13 cellular contexts compared by ENCODE assay signal in genomic region chr7:40299097-40299496, GRCh38.
A peak's percentile ranks its signal among the peaks of the same experiment; 100 is the strongest.
DNase-seq lines count a peak whose midpoint lies in the region; ATAC-seq, FAIRE-seq and TF ChIP-seq lines count a peak whose summit lies in the region.
"Had no signal": no experiment of that assay in that cellular context is flagged by ENCODE, and none has a peak within 500 bp of the region (broad histone marks: within the 10 kb centered on the region; RNA-seq: fewer than 3 reads in every experiment).

No MANE protein-coding gene starts in this region.

- no peaks in the 10 kb centered on the region for H4K20me1 ChIP-seq in endothelial cell of umbilical vein (replicated peaks; ENCODE audit: control insufficient read depth, extremely low read depth, insufficient read depth, low read length)
- H4K20me1 ChIP-seq in Karpas-422 (ENCODE audit: insufficient read depth, low read depth, low read length), result no peaks in the 10 kb centered on the region

- H3K27me3 ChIP-seq in endothelial cell of umbilical vein (ENCODE audit: control insufficient read depth in 2 of 2, insufficient read depth in 2 of 2, low read length in 2 of 2) (no peaks in the 10 kb centered on the region), Karpas-422 (ENCODE audit: low read length) (no peaks in the 10 kb centered on the region), Caco-2 (replicated peaks; ENCODE audit: control insufficient read depth, insufficient read depth, low read length) (no peaks in the 10 kb centered on the region)
- H3K27me3 ChIP-seq in effector memory CD4-positive, alpha-beta T cell (replicated peaks; ENCODE audit: control insufficient read depth, insufficient read depth, low read length, poor library complexity, severe bottlenecking), result no peaks in the 10 kb centered on the region

- BruUV-seq in endothelial cell of umbilical vein (replicated peaks; lab: Mats Ljungman, UMichigan) (no TSS peak), Caco-2 (replicated peaks; lab: Mats Ljungman, UMichigan) (no TSS peak)

- POLR2A ChIA-PET in endothelial cell of umbilical vein (lab: Charles Lee) (no interaction called here), Caco-2 (lab: Charles Lee) (no interaction called here)

- H3K9ac ChIP-seq in endothelial cell of umbilical vein (replicated peaks; ENCODE audit: extremely low read depth, insufficient read depth, low read length) (peak overlapping the region; percentile 71), Karpas-422 (ENCODE audit: low read length) (no peak overlapping the region)

- no peaks in the 10 kb centered on the region for H3K4me1 Mint-ChIP-seq in Caco-2 (ENCODE audit: low read depth, unreplicated experiment)
- H3K4me1 Mint-ChIP-seq: B cell had no signal

- no peaks in the 10 kb centered on the region for H3K36me3 Mint-ChIP-seq in activated naive CD4-positive, alpha-beta T cell treated with anti-CD3 and anti-CD28 coated beads, Interleukin-2, amount 50 U/mL, for 72 hours
- no peaks in the 10 kb centered on the region for H3K36me3 Mint-ChIP-seq in Caco-2 (ENCODE audit: insufficient read depth, unreplicated experiment)

- H3K27me3 Mint-ChIP-seq in Caco-2 (ENCODE audit: insufficient read depth, unreplicated experiment), result no peaks in the 10 kb centered on the region
- H3K27me3 Mint-ChIP-seq: stimulated activated naive CD8-positive, alpha-beta T cell treated with anti-CD3 and anti-CD28 coated beads, Interleukin-15, Interleukin-2, amounts not matched to agents 100 ng/mL and 50 ng/mL, for 24 hours had no signal

- intact Hi-C loops in endothelial cell of umbilical vein (cut with micrococcal nuclease), result loop anchor here (2.0 kb wide), 4 partner anchors 30 to 164 kb away; partner anchors contain the start of genes MPLKIP and SUGCT
- intact Hi-C loops in Caco-2 (cut with micrococcal nuclease; ENCODE audit: unreplicated experiment), result no loop called here

- no peak overlapping the region for H2AFZ ChIP-seq in endothelial cell of umbilical vein (ENCODE audit: low read depth, low read length)
- H2AFZ ChIP-seq in Karpas-422 (ENCODE audit: low read length), result no peak overlapping the region

- FAIRE-seq in endothelial cell of umbilical vein (lab: Jason Lieb, UNC), result peak; percentile 92
- FAIRE-seq: TTC549 had no signal

- TF ChIP-seq POLR2A in endothelial cell of umbilical vein (IDR thresholded peaks at IDR 0.05; ENCODE audit: low read depth, low read length), result no peak

- H3K9me2 ChIP-seq in Karpas-422 (replicated peaks; ENCODE audit: insufficient read depth, low read length), result no peaks in the 10 kb centered on the region

- no peak for DNase-seq in activated naive CD4-positive, alpha-beta T cell treated with anti-CD3 and anti-CD28 coated beads, Interleukin-2, amount 50 U/mL, for 72 hours (ENCODE audit: low spot score in 2 of 2)
- no peak for DNase-seq in activated naive CD4-positive, alpha-beta T cell treated with Interleukin-2 at 50 U/mL for 16 hours
- peak; percentile 97 for DNase-seq in LHCN-M2 (ENCODE audit: low read depth)
- DNase-seq in endothelial cell of umbilical vein (ENCODE audit: low read depth, low spot score), result peak; percentile 97
- DNase-seq in stimulated activated naive CD8-positive, alpha-beta T cell treated with anti-CD3 and anti-CD28 coated beads, Interleukin-15, Interleukin-2, amounts not matched to agents 100 U/mL and 50 U/mL, for 24 hours, result no peak
- no peak for DNase-seq in effector memory CD4-positive, alpha-beta T cell
- DNase-seq in Karpas-422, result no peak
- no peak for DNase-seq in Caco-2
- DNase-seq: NCI-H1436, nucleus accumbens had no signal

- H3K4me3 ChIP-seq in endothelial cell of umbilical vein (replicated peaks in 1 of 3; ENCODE audit: insufficient read depth in 1 of 3, low read depth in 1 of 3, low read length in 3 of 3) (no peak overlapping the region), Karpas-422 (ENCODE audit: low read length) (no peak overlapping the region), Caco-2 (ENCODE audit: low read depth, low read length) (no peak overlapping the region)
- no peak overlapping the region for H3K4me3 ChIP-seq in effector memory CD4-positive, alpha-beta T cell (ENCODE audit: insufficient read depth, low read depth, low read length, poor library complexity, severe bottlenecking)

- TF ChIP-seq CTCF in endothelial cell of umbilical vein (IDR thresholded peaks at IDR 0.05; ENCODE audit: extremely low read depth in 1 of 2, insufficient read depth in 1 of 2, low read depth in 1 of 2, low read length in 2 of 2), result no peak
- TF ChIP-seq CTCF in Caco-2 (IDR thresholded peaks at IDR 0.05; ENCODE audit: insufficient read depth in 1 of 2, low read depth in 1 of 2, low read length in 1 of 2, severe bottlenecking in 1 of 2, unreplicated experiment in 1 of 2), result no peak

- dilution Hi-C loops in endothelial cell of umbilical vein (cut with MboI; ENCODE audit: extremely low pct_ligation_motif_present, low sequenced_read_pairs), result no loop called here

- no peaks in the 10 kb centered on the region for H3K9me1 ChIP-seq in endothelial cell of umbilical vein (replicated peaks; ENCODE audit: control insufficient read depth, extremely low read depth, insufficient read depth, low read length)

- H3K9me3 Mint-ChIP-seq in activated naive CD4-positive, alpha-beta T cell treated with anti-CD3 and anti-CD28 coated beads, Interleukin-2, amount 50 U/mL, for 72 hours, result no peaks in the 10 kb centered on the region
- H3K9me3 Mint-ChIP-seq in Caco-2 (ENCODE audit: unreplicated experiment), result no peaks in the 10 kb centered on the region
- H3K9me3 Mint-ChIP-seq: stimulated activated naive CD8-positive, alpha-beta T cell treated with anti-CD3 and anti-CD28 coated beads, Interleukin-15, Interleukin-2, amounts not matched to agents 100 ng/mL and 50 ng/mL, for 24 hours had no signal

- no peak overlapping the region for H3K4me3 Mint-ChIP-seq in Caco-2 (ENCODE audit: unreplicated experiment)
- H3K4me3 Mint-ChIP-seq: B cell; stimulated activated naive CD8-positive, alpha-beta T cell treated with anti-CD3 and anti-CD28 coated beads, Interleukin-15, Interleukin-2, amounts not matched to agents 100 ng/mL and 50 ng/mL, for 24 hours had no signal

- H3K27ac ChIP-seq in endothelial cell of umbilical vein (ENCODE audit: insufficient read depth, low read depth, low read length), result peak overlapping the region; percentile 98
- no peak overlapping the region for H3K27ac ChIP-seq in effector memory CD4-positive, alpha-beta T cell (ENCODE audit: insufficient read depth, low read length, poor library complexity, severe bottlenecking)
- no peak overlapping the region for H3K27ac ChIP-seq in Karpas-422 (ENCODE audit: low read length)

- H3K9me3 ChIP-seq in endothelial cell of umbilical vein (replicated peaks; ENCODE audit: control insufficient read depth, insufficient read depth, low read length), result no peaks in the 10 kb centered on the region
- no peaks in the 10 kb centered on the region for H3K9me3 ChIP-seq in effector memory CD4-positive, alpha-beta T cell (ENCODE audit: control insufficient read depth, low read length)
- H3K9me3 ChIP-seq in Karpas-422 (ENCODE audit: low read length), result no peaks in the 10 kb centered on the region
- no peaks in the 10 kb centered on the region for H3K9me3 ChIP-seq in Caco-2

- no peak overlapping the region for H3K27ac Mint-ChIP-seq in activated naive CD4-positive, alpha-beta T cell treated with anti-CD3 and anti-CD28 coated beads, Interleukin-2, amount 50 U/mL, for 72 hours
- H3K27ac Mint-ChIP-seq in Caco-2 (ENCODE audit: unreplicated experiment), result no peak overlapping the region
- H3K27ac Mint-ChIP-seq: B cell; stimulated activated naive CD8-positive, alpha-beta T cell treated with anti-CD3 and anti-CD28 coated beads, Interleukin-15, Interleukin-2, amounts not matched to agents 100 ng/mL and 50 ng/mL, for 24 hours had no signal

- ATAC-seq in activated naive CD4-positive, alpha-beta T cell treated with anti-CD3 and anti-CD28 coated beads, Interleukin-2, amount 50 U/mL, for 72 hours, result peak; percentile 78 to 87
- ATAC-seq in stimulated activated naive CD8-positive, alpha-beta T cell treated with anti-CD3 and anti-CD28 coated beads, Interleukin-15, Interleukin-2, amounts not matched to agents 100 U/mL and 50 U/mL, for 24 hours, result peak; percentile 19

- H3K79me2 ChIP-seq in endothelial cell of umbilical vein (ENCODE audit: control insufficient read depth, insufficient read depth, low read length) (no peaks in the 10 kb centered on the region), Karpas-422 (ENCODE audit: low read length) (no peaks in the 10 kb centered on the region)

- H3K36me3 ChIP-seq in endothelial cell of umbilical vein (ENCODE audit: control insufficient read depth in 2 of 2, extremely low read depth in 1 of 2, insufficient read depth in 2 of 2, low read length in 2 of 2), result no peaks in the 10 kb centered on the region
- H3K36me3 ChIP-seq in effector memory CD4-positive, alpha-beta T cell (ENCODE audit: control insufficient read depth, insufficient read depth, low read length), result no peaks in the 10 kb centered on the region
- H3K36me3 ChIP-seq in Karpas-422 (ENCODE audit: insufficient read depth, low read length), result no peaks in the 10 kb centered on the region
- no peaks in the 10 kb centered on the region for H3K36me3 ChIP-seq in Caco-2 (ENCODE audit: control insufficient read depth, insufficient read depth, low read length)

- peaks cover 48% of the 10 kb centered on the region for H3K4me1 ChIP-seq in endothelial cell of umbilical vein (ENCODE audit: control insufficient read depth, extremely low read depth, insufficient read depth, low read length)
- H3K4me1 ChIP-seq in effector memory CD4-positive, alpha-beta T cell (ENCODE audit: control insufficient read depth, insufficient read depth, low read length, poor library complexity, severe bottlenecking), result no peaks in the 10 kb centered on the region
- H3K4me1 ChIP-seq in Karpas-422 (ENCODE audit: low read length), result no peaks in the 10 kb centered on the region
- no peaks in the 10 kb centered on the region for H3K4me1 ChIP-seq in Caco-2

- H3K4me2 ChIP-seq in endothelial cell of umbilical vein (ENCODE audit: insufficient read depth, low read length) (peak overlapping the region; percentile 68), Karpas-422 (ENCODE audit: low read depth, low read length, poor library complexity, severe bottlenecking) (no peak overlapping the region)

- CTCF ChIA-PET in endothelial cell of umbilical vein (lab: Charles Lee) (no interaction called here), Caco-2 (lab: Charles Lee) (no interaction called here)

TF ChIP-seq in endothelial cell of umbilical vein, 7 proteins besides CTCF, POLR2A, EP300 and RAD21 (continues in another document):
- peak; percentile 84 for TF ChIP-seq POLR2AphosphoS5 (IDR thresholded peaks at IDR 0.05; ENCODE audit: insufficient read depth, low read depth, low read length)
- TF ChIP-seq GATA2 (IDR thresholded peaks at IDR 0.05; ENCODE audit: insufficient read depth, insufficient read length, low read depth, low read length), result no peak
- TF ChIP-seq MAX (IDR thresholded peaks at IDR 0.05; ENCODE audit: insufficient read depth, insufficient read length), result peak; percentile 89
- peak; percentile 65 for TF ChIP-seq MYC (IDR thresholded peaks at IDR 0.05; ENCODE audit: low read depth, low read length)
- peak; percentile 94 for TF ChIP-seq FOS (IDR thresholded peaks at IDR 0.05; ENCODE audit: borderline replicate concordance, insufficient read depth, low read length)

Comparison
In these comparisons a context has a peak if more than half of its experiments do, and no peak if none do; other contexts are left out.
1. DNase-seq: peak in LHCN-M2 (single experiment) and endothelial cell of umbilical vein (single experiment); none in activated naive CD4-positive, alpha-beta T cell treated with anti-CD3 and anti-CD28 coated beads, Interleukin-2, amount 50 U/mL, for 72 hours (0 of 2), activated naive CD4-positive, alpha-beta T cell treated with Interleukin-2 at 50 U/mL for 16 hours (single experiment), stimulated activated naive CD8-positive, alpha-beta T cell treated with anti-CD3 and anti-CD28 coated beads, Interleukin-15, Interleukin-2, amounts not matched to agents 100 U/mL and 50 U/mL, for 24 hours (single experiment), effector memory CD4-positive, alpha-beta T cell (0 of 3), Karpas-422 (single experiment) and Caco-2 (0 of 2).